In genomic region chr2:74942263-74942662, GRCh38 we compare ENCODE assay signal across 17 cellular contexts. TPM values are rescaled to one million over a fixed set of nuclear protein-coding genes. Genes with fewer than 3 reads are reported as not detected.
DNase-seq lines count a peak whose midpoint lies in the region; ATAC-seq and TF ChIP-seq lines count a peak whose summit lies in the region.
"Had no signal": no experiment of that assay in that cellular context is flagged by ENCODE, and none has a peak within 500 bp of the region (broad histone marks: within the 10 kb centered on the region; RNA-seq: fewer than 3 reads in every experiment).

No MANE protein-coding gene starts in this region.

- no peak for TF ChIP-seq POLR2A in heart left ventricle (IDR thresholded peaks at IDR 0.05)

- no peak overlapping the region for H3K14ac ChIP-seq in H9 (ENCODE audit: insufficient read depth, low read length)

- H2AFZ ChIP-seq in H9 (ENCODE audit: low read length): no peak overlapping the region
- H2AFZ ChIP-seq: GM23248 had no signal

- H2BK5ac ChIP-seq in H9 (ENCODE audit: insufficient read length, low read length): no peak overlapping the region
- no peak overlapping the region for H2BK5ac ChIP-seq in mesendoderm (ENCODE audit: low read length)

- no peak for ATAC-seq in heart left ventricle
- ATAC-seq in activated CD8-positive, alpha-beta T cell treated with anti-CD3 and anti-CD28 coated beads, Interleukin-2, amount 10 ng/mL, durations not matched to agents 7 days and 5 days: no peak
- ATAC-seq: CD8-positive, alpha-beta T cell had no signal

- H2AK5ac ChIP-seq in H9 (ENCODE audit: insufficient read length, low read length): no peak overlapping the region
- H2AK5ac ChIP-seq in mesendoderm (ENCODE audit: low read length): no peak overlapping the region

- H3K23me2 ChIP-seq in H9 (ENCODE audit: insufficient read length, low read depth, low read length, poor library complexity, severe bottlenecking): no peaks in the 10 kb centered on the region

- WGBS in H9 (ENCODE audit: extremely low coverage, insufficient read length, low lambda C conversion rate): no CpG with 5 or more reads among the region's 5 CpGs
- WGBS in endodermal cell (ENCODE audit: insufficient coverage in 1 of 2, insufficient read length in 1 of 2), 2 experiments: 70 to 81% methylated on average over 1 to 5 of the region's 5 CpGs
- WGBS in mesendoderm (ENCODE audit: extremely low coverage, insufficient coverage, low lambda C conversion rate): no CpG with 5 or more reads among the region's 5 CpGs
- WGBS in heart left ventricle, 4 donors: 55 to 72% (median 64%) methylated on average over 5 of the region's 5 CpGs

- H3K27ac ChIP-seq in H9 (ENCODE audit: insufficient read length, low read depth, low read length): no peak overlapping the region
- H3K27ac ChIP-seq in endodermal cell (ENCODE audit: low read depth, low read length): no peak overlapping the region
- H3K27ac ChIP-seq in mesendoderm (ENCODE audit: low read depth, low read length): no peak overlapping the region
- H3K27ac ChIP-seq in heart left ventricle: no peak overlapping the region
- H3K27ac ChIP-seq: BLaER1, C4-2B, GM23248 had no signal

- H3K4ac ChIP-seq in H9 (ENCODE audit: low read depth, low read length): no peak overlapping the region
- H3K4ac ChIP-seq in mesendoderm (ENCODE audit: low read depth, low read length): no peak overlapping the region

- H2BK15ac ChIP-seq in H9 (ENCODE audit: low read depth, low read length) (no peak overlapping the region), mesendoderm (replicated peaks; ENCODE audit: low read depth) (no peak overlapping the region)

- H3K4me3 Mint-ChIP-seq in H9: no peak overlapping the region
- no peak overlapping the region for H3K4me3 Mint-ChIP-seq in endodermal cell
- H3K4me3 Mint-ChIP-seq in activated CD8-positive, alpha-beta T cell treated with anti-CD3 and anti-CD28 coated beads, Interleukin-2, amount 10 ng/mL, durations not matched to agents 7 days and 5 days: no peak overlapping the region
- H3K4me3 Mint-ChIP-seq: B cell; CD4-positive, CD25-positive, alpha-beta regulatory T cell; CD8-positive, alpha-beta T cell had no signal

- H3K79me1 ChIP-seq in H9 (ENCODE audit: insufficient read depth, low read depth, low read length, poor library complexity, severe bottlenecking) (no peaks in the 10 kb centered on the region), mesendoderm (ENCODE audit: low read length) (no peaks in the 10 kb centered on the region)

- POLR2A ChIA-PET in activated CD8-positive, alpha-beta T cell treated with anti-CD3 and anti-CD28 coated beads, Interleukin-2, amount 10 ng/mL, durations not matched to agents 7 days and 5 days (lab: Charles Lee): no interaction called here

- CTCF ChIA-PET in activated CD8-positive, alpha-beta T cell treated with anti-CD3 and anti-CD28 coated beads, Interleukin-2, amount 10 ng/mL, durations not matched to agents 7 days and 5 days (lab: Charles Lee): interaction anchor here (0.6 kb wide), 1 partner anchor 33 kb away, joined by 4 read pairs; no protein-coding TSS in a partner anchor

- H4K91ac ChIP-seq in H9 (ENCODE audit: insufficient read length, low read depth, low read length): no peak overlapping the region

- H2BK12ac ChIP-seq in H9 (ENCODE audit: insufficient read length, low read depth, low read length): no peak overlapping the region

- H3K27me3 ChIP-seq in H9 (ENCODE audit: insufficient read depth, low read length): no peaks in the 10 kb centered on the region
- H3K27me3 ChIP-seq in endodermal cell (ENCODE audit: control insufficient read depth, insufficient read depth, low read length, poor library complexity, severe bottlenecking): no peaks in the 10 kb centered on the region
- no peaks in the 10 kb centered on the region for H3K27me3 ChIP-seq in mesendoderm (ENCODE audit: insufficient read depth, low read length, poor library complexity)
- H3K27me3 ChIP-seq in heart left ventricle: peaks cover 0 to 4% (median 0%) of the 10 kb centered on the region in 9 donors
- H3K27me3 ChIP-seq: BLaER1 had no signal

- no peak overlapping the region for H2BK20ac ChIP-seq in H9 (ENCODE audit: low read depth, low read length, poor library complexity, severe bottlenecking)

- no peak overlapping the region for H3K56ac ChIP-seq in H9 (ENCODE audit: insufficient read length, low read depth, low read length)
- H3K56ac ChIP-seq in mesendoderm (ENCODE audit: low read length): no peak overlapping the region

- H3K27ac Mint-ChIP-seq in H9 (no peak overlapping the region), endodermal cell (no peak overlapping the region)
- no peak overlapping the region for H3K27ac Mint-ChIP-seq in activated CD8-positive, alpha-beta T cell treated with anti-CD3 and anti-CD28 coated beads, Interleukin-2, amount 10 ng/mL, durations not matched to agents 7 days and 5 days
- H3K27ac Mint-ChIP-seq: B cell; CD4-positive, CD25-positive, alpha-beta regulatory T cell; CD8-positive, alpha-beta T cell had no signal

- H4K8ac ChIP-seq in H9 (replicated peaks; ENCODE audit: insufficient read length, low read depth, low read length): no peak overlapping the region
- H4K8ac ChIP-seq in mesendoderm (ENCODE audit: low read depth, low read length): no peak overlapping the region

- intact Hi-C loops in heart left ventricle (cut with DNase I): no loop called here

- H3K9me3 Mint-ChIP-seq in H9 (peaks cover 0 to under 1% of the 10 kb centered on the region in 2 experiments; a peak in 1 of 5 replicates), endodermal cell (no peaks in the 10 kb centered on the region)
- no peaks in the 10 kb centered on the region for H3K9me3 Mint-ChIP-seq in activated CD8-positive, alpha-beta T cell treated with anti-CD3 and anti-CD28 coated beads, Interleukin-2, amount 10 ng/mL, durations not matched to agents 7 days and 5 days (ENCODE audit: insufficient read depth)
- H3K9me3 Mint-ChIP-seq: CD8-positive, alpha-beta T cell had no signal

- H3K4me1 Mint-ChIP-seq in H9 (peaks cover under 1% of the 10 kb centered on the region in 2 experiments; a peak in 3 of 4 replicates), endodermal cell (peaks cover 12% of the 10 kb centered on the region)
- peaks cover 19% of the 10 kb centered on the region for H3K4me1 Mint-ChIP-seq in activated CD8-positive, alpha-beta T cell treated with anti-CD3 and anti-CD28 coated beads, Interleukin-2, amount 10 ng/mL, durations not matched to agents 7 days and 5 days (ENCODE audit: low read depth)

- H3K27me3 Mint-ChIP-seq in H9 (ENCODE audit: low read depth): no peaks in the 10 kb centered on the region
- no peaks in the 10 kb centered on the region for H3K27me3 Mint-ChIP-seq in endodermal cell (ENCODE audit: insufficient read depth)
- peaks cover 8% of the 10 kb centered on the region for H3K27me3 Mint-ChIP-seq in activated CD8-positive, alpha-beta T cell treated with anti-CD3 and anti-CD28 coated beads, Interleukin-2, amount 10 ng/mL, durations not matched to agents 7 days and 5 days (ENCODE audit: low read depth)
- H3K27me3 Mint-ChIP-seq: B cell had no signal

- no peaks in the 10 kb centered on the region for H4K20me1 ChIP-seq in H9 (ENCODE audit: control insufficient read depth, insufficient read depth, insufficient read length)
- H4K20me1 ChIP-seq: BLaER1 had no signal

- H3K9ac ChIP-seq in H9 (ENCODE audit: extremely low read depth, insufficient read length, low read length) (no peak overlapping the region), endodermal cell (ENCODE audit: extremely low read depth, low read length, poor library complexity, severe bottlenecking) (no peak overlapping the region), mesendoderm (ENCODE audit: low read length) (no peak overlapping the region)
- H3K9ac ChIP-seq: BLaER1, GM23248 had no signal

- no peak overlapping the region for H3K4me3 ChIP-seq in endodermal cell (ENCODE audit: low read length)
- no peak overlapping the region for H3K4me3 ChIP-seq in mesendoderm (ENCODE audit: low read length)
- no peak overlapping the region for H3K4me3 ChIP-seq in heart left ventricle
- H3K4me3 ChIP-seq: BLaER1, GM23248 had no signal

- no peak overlapping the region for H3K23ac ChIP-seq in H9 (ENCODE audit: insufficient read length, low read depth, low read length)
- no peak overlapping the region for H3K23ac ChIP-seq in mesendoderm (ENCODE audit: low read length)

- H3K36me3 Mint-ChIP-seq in H9 (ENCODE audit: insufficient read depth in 1 of 3, low read depth in 3 of 3) (peaks cover under 1 to 6% (median under 1%) of the 10 kb centered on the region in 3 experiments; a peak in 2 of 7 replicates), endodermal cell (ENCODE audit: low read depth) (no peaks in the 10 kb centered on the region)
- H3K36me3 Mint-ChIP-seq in activated CD8-positive, alpha-beta T cell treated with anti-CD3 and anti-CD28 coated beads, Interleukin-2, amount 10 ng/mL, durations not matched to agents 7 days and 5 days (ENCODE audit: low read depth): peaks cover 10% of the 10 kb centered on the region

- H2BK120ac ChIP-seq in H9 (ENCODE audit: low read depth, low read length, poor library complexity, severe bottlenecking) (no peak overlapping the region), mesendoderm (ENCODE audit: low read depth, low read length) (no peak overlapping the region)

- no peaks in the 10 kb centered on the region for H3K79me2 ChIP-seq in H9 (ENCODE audit: insufficient read depth, low read length)
- no peaks in the 10 kb centered on the region for H3K79me2 ChIP-seq in mesendoderm (ENCODE audit: control insufficient read depth, insufficient read depth, low read length)

- H3K4me1 ChIP-seq in H9 (ENCODE audit: insufficient read depth, low read length) (no peaks in the 10 kb centered on the region), endodermal cell (ENCODE audit: control insufficient read depth, insufficient read depth, low read length) (peaks cover 7% of the 10 kb centered on the region), mesendoderm (ENCODE audit: control insufficient read depth, low read depth, low read length) (no peaks in the 10 kb centered on the region), heart left ventricle (no peaks in the 10 kb centered on the region)
- H3K4me1 ChIP-seq: BLaER1 had no signal

- no peaks in the 10 kb centered on the region for H3K36me3 ChIP-seq in endodermal cell (ENCODE audit: control insufficient read depth, insufficient read depth, low read length)
- no peaks in the 10 kb centered on the region for H3K36me3 ChIP-seq in mesendoderm (ENCODE audit: control insufficient read depth, insufficient read depth, low read length)
- no peaks in the 10 kb centered on the region for H3K36me3 ChIP-seq in heart left ventricle

- H4K5ac ChIP-seq in H9 (ENCODE audit: insufficient read length, low read depth, low read length) (no peak overlapping the region), mesendoderm (ENCODE audit: low read length) (no peak overlapping the region)

- H3T11ph ChIP-seq in H9 (ENCODE audit: low read length): no peak overlapping the region

- H3K9me3 ChIP-seq in H9 (ENCODE audit: control insufficient read depth, low read depth, low read length) (no peaks in the 10 kb centered on the region), endodermal cell (ENCODE audit: control insufficient read depth, low read length) (no peaks in the 10 kb centered on the region), heart left ventricle (no peaks in the 10 kb centered on the region)
- H3K9me3 ChIP-seq: BLaER1 had no signal

- H3K4me2 ChIP-seq in H9 (ENCODE audit: insufficient read depth, insufficient read length, low read length) (no peak overlapping the region), mesendoderm (ENCODE audit: low read length) (no peak overlapping the region)
- H3K4me2 ChIP-seq: BLaER1 had no signal

- H3K18ac ChIP-seq in H9 (ENCODE audit: insufficient read length, low read depth, low read length) (no peak overlapping the region), mesendoderm (ENCODE audit: low read length) (no peak overlapping the region)

- DNase-seq in H9: no peak
- DNase-seq in endodermal cell: no peak
- peak; percentile 42 for DNase-seq in mesendoderm
- DNase-seq in heart left ventricle: no peak
- DNase-seq in AML-193 (lab: John Stamatoyannopoulos, UW): no peak
- DNase-seq in activated CD8-positive, alpha-beta T cell treated with anti-CD3 and anti-CD28 coated beads, Interleukin-2, amount 10 ng/mL, durations not matched to agents 7 days and 5 days: no peak
- DNase-seq: CD4-positive, CD25-positive, alpha-beta regulatory T cell; CD8-positive, alpha-beta T cell; DMS 273 treated with DMSO at 0.1 percent for 48 hours; DMS79; EL; GF-D8; GM23248; HCEC 1CT had no signal

- TF ChIP-seq CTCF in H9 (conservative IDR thresholded peaks at IDR 0.05): 0 out of 3 replicates have a peak, but pooled peaks have one; percentile 23
- peak; percentile 58 for TF ChIP-seq CTCF in endodermal cell (conservative IDR thresholded peaks at IDR 0.05)
- no peak for TF ChIP-seq CTCF in heart left ventricle (IDR thresholded peaks at IDR 0.05)

RNA-seq across cellular contexts. Expression of gene POLE4, which starts 16.2 kb away (rescaled TPM):
- 34.4 and 44.7 TPM in 2 replicates for total RNA-seq in H9 (2021)
- total RNA-seq in endodermal cell: 10 to 100 TPM; 38.4 to 40.9 TPM
- 22.3 TPM for polyA plus RNA-seq in endodermal cell (2013, experiment 1 of 2)
- 18.8 TPM for polyA plus RNA-seq in endodermal cell (2013, experiment 2 of 2)
- 31.7 TPM for polyA plus RNA-seq in mesendoderm (2013, experiment 1 of 2)
- 29.4 TPM for polyA plus RNA-seq in mesendoderm (2013, experiment 2 of 2)
- total RNA-seq in heart left ventricle: 10 to 100 TPM; 12.9 to 73.3 (median 34.9) TPM
- polyA plus RNA-seq in heart left ventricle: 10 to 100 TPM; 46.1 to 50.1 TPM
- 10 to 100 TPM; 44.5 to 45.7 TPM for total RNA-seq in activated CD8-positive, alpha-beta T cell treated with anti-CD3 and anti-CD28 coated beads, Interleukin-2, amount 10 ng/mL, durations not matched to agents 7 days and 5 days

Comparison
In these comparisons a context has a peak if more than half of its experiments do, and no peak if none do; other contexts are left out.
1. CTCF ChIP-seq: peak in H9 (single experiment) and endodermal cell (single experiment); none in heart left ventricle (0 of 12).